ENCODE assay signal across 9 cellular contexts in genomic region chr9:34559616-34560546, GRCh38. TPM values are rescaled to one million over a fixed set of nuclear protein-coding genes. Genes with fewer than 3 reads are reported as not detected.
DNase-seq lines count a peak whose midpoint lies in the region; ATAC-seq and TF ChIP-seq lines count a peak whose summit lies in the region.
"Had no signal": no experiment of that assay in that cellular context is flagged by ENCODE, and none has a peak within 500 bp of the region (broad histone marks: within the 10 kb centered on the region; RNA-seq: fewer than 3 reads in every experiment).

No MANE protein-coding gene starts in this region.

- no peak for TF ChIP-seq CTCF in nephron (IDR thresholded peaks at IDR 0.05; ENCODE audit: unreplicated experiment in 3 of 3)

- in situ Hi-C loops in G401 (cut with HindIII; ENCODE audit: low sequenced_read_pairs): no loop called here

- ATAC-seq in HG03159 (IDR thresholded peaks at IDR 0.05; ENCODE audit: unreplicated experiment) (no peak), GM19467 (IDR thresholded peaks at IDR 0.05; ENCODE audit: unreplicated experiment) (no peak)

- peaks cover 34% of the 10 kb centered on the region for H3K27me3 Mint-ChIP-seq in nephron (ENCODE audit: low read depth)

- peak; percentile 91 for DNase-seq in AG20443 (ENCODE audit: low spot score)
- peak; percentile 3 for DNase-seq in NCI-H226
- peak; percentile 50 for DNase-seq in fibroblast of gingiva (ENCODE audit: low read depth)
- no peak for DNase-seq in G401 (ENCODE audit: low spot score)
- no peak for DNase-seq in GOT3 (lab: John Stamatoyannopoulos, UW)
- DNase-seq: activated CD8-positive, alpha-beta memory T cell treated with anti-CD3 and anti-CD28 coated beads, Interleukin-2, amount 50 U/mL, for 4 hours had no signal

- peak overlapping the region; percentile 94 to 98 (median 95) for H3K27ac Mint-ChIP-seq in nephron

- H3K4me3 Mint-ChIP-seq in nephron: peak overlapping the region; percentile 50 to 65 (median 62)

- H3K4me1 Mint-ChIP-seq in nephron: peaks cover 85% of the 10 kb centered on the region

- no peaks in the 10 kb centered on the region for H3K9me3 Mint-ChIP-seq in nephron

- peaks cover 37% of the 10 kb centered on the region for H3K36me3 Mint-ChIP-seq in nephron (ENCODE audit: low read depth)

RNA-seq across cellular contexts. Expression of gene CNTFR, which starts 29.6 kb away (rescaled TPM):
- 0.78 and 1.0 TPM in 2 replicates for total RNA-seq in G401 (2014; rRNA removed; shearing (Covaris generic))

RNA-seq across cellular contexts. Expression of gene ENHO, which starts 37.1 kb away (rescaled TPM):
- total RNA-seq in G401 (2014; rRNA removed; shearing (Covaris generic)): 10.4 and 18.0 TPM in 2 replicates

RNA-seq across cellular contexts. Expression of gene RPP25L, which starts 52.0 kb away (rescaled TPM):
- 57.9 and 59.4 TPM in 2 replicates for total RNA-seq in G401 (2014; rRNA removed; shearing (Covaris generic))

Comparison
In these comparisons a context has a peak if more than half of its experiments do, and no peak if none do; other contexts are left out.
1. DNase-seq: peak in AG20443 (single experiment), NCI-H226 (single experiment) and fibroblast of gingiva (single experiment); none in G401 (single experiment) and GOT3 (single experiment).